ENCODE assay signal across 1 cellular context in genomic region chr17:47323382-47324223, GRCh38.
TF ChIP-seq lines count a peak whose summit lies in the region.

Gene EFCAB13 (plus strand): TSS chr17:47323955. CDS start chr17:47328354, 4,399 bp downstream.

TF ChIP-seq in K562, 482 proteins besides CTCF, POLR2A, EP300 and RAD21 (continued from another document and continues in another):
- TF ChIP-seq CREB5 (CRISPR knock-in tag; IDR thresholded peaks at IDR 0.05) (no peak), TCF7L2 (IDR thresholded peaks at IDR 0.05; ENCODE audit: low read depth, low read length) (no peak), ZNF707 (CRISPR knock-in tag; conservative IDR thresholded peaks at IDR 0.05) (no peak), MIER1 (IDR thresholded peaks at IDR 0.05; ENCODE audit: low read depth) (peak; percentile 72), DMBX1 (CRISPR knock-in tag; IDR thresholded peaks at IDR 0.05; ENCODE audit: borderline replicate concordance) (no peak; the same call in none of the 2 replicates), SMARCE1 (IDR thresholded peaks at IDR 0.05) (peak; percentile 60; the same call in 1 of the 2 replicates), ZBTB11 (CRISPR knock-in tag; IDR thresholded peaks at IDR 0.05) (peak in 1 of 3 experiments; percentile 17; a peak in 1 of 6 replicates), ZNF766 (CRISPR knock-in tag; conservative IDR thresholded peaks at IDR 0.05) (0 out of 2 replicates have a peak, but pooled peaks have one; percentile 30), ZNF133 (CRISPR knock-in tag; IDR thresholded peaks at IDR 0.05) (no peak), POLR2AphosphoS5 (IDR thresholded peaks at IDR 0.05; ENCODE audit: control insufficient read depth, insufficient read depth, low read depth, low read length) (peak; percentile 64; the same call in 1 of the 2 replicates), ZNF584 (CRISPR knock-in tag; IDR thresholded peaks at IDR 0.05; ENCODE audit: low read depth) (no peak), ETV6 (IDR thresholded peaks at IDR 0.05; ENCODE audit: borderline replicate concordance in 1 of 2, low read depth in 2 of 2, low read length in 1 of 2) (no peak; a peak in 1 of 4 replicates), ETV6 (CRISPR knock-in tag; IDR thresholded peaks at IDR 0.05; ENCODE audit: borderline replicate concordance) (peak; percentile 85; the same call in 1 of the 2 replicates), YY1 (IDR thresholded peaks at IDR 0.05; ENCODE audit: borderline replicate concordance in 1 of 3, control insufficient read depth in 1 of 3, extremely low read depth in 1 of 3, insufficient read depth in 3 of 3, insufficient read length in 1 of 3, insufficient replicate concordance in 2 of 3, low read depth in 1 of 3, low read length in 2 of 3) (peak in 2 of 3 experiments; percentile 55 to 60), CBX3 (IDR thresholded peaks at IDR 0.05; ENCODE audit: borderline replicate concordance in 1 of 2, low read length in 2 of 2) (peak in 1 of 2 experiments; percentile 84; a peak in 2 of 3 replicates), HLTF (IDR thresholded peaks at IDR 0.05) (peak; percentile 84), KAT7 (CRISPR knock-in tag; IDR thresholded peaks at IDR 0.05; ENCODE audit: borderline replicate concordance) (peak; percentile 64; the same call in 1 of the 2 replicates), RB1 (IDR thresholded peaks at IDR 0.05; ENCODE audit: low read depth) (peak; percentile 96), ZHX1 (conservative IDR thresholded peaks at IDR 0.05; ENCODE audit: low read length) (0 out of 2 replicates have a peak, but pooled peaks have one; percentile 33), ZC3H8 (IDR thresholded peaks at IDR 0.05) (0 out of 2 replicates have a peak, but pooled peaks have one; percentile 74), CLOCK (CRISPR knock-in tag; IDR thresholded peaks at IDR 0.05; ENCODE audit: borderline replicate concordance) (no peak), DACH1 (IDR thresholded peaks at IDR 0.05; ENCODE audit: partially characterized antibody) (no peak), CREB3L1 (IDR thresholded peaks at IDR 0.05; ENCODE audit: borderline replicate concordance, low read depth) (peak; percentile 47; the same call in 1 of the 2 replicates), CBX5 (IDR thresholded peaks at IDR 0.05; ENCODE audit: borderline replicate concordance, low read depth) (peak; percentile 82), FOXK2 (conservative IDR thresholded peaks at IDR 0.05 in 1 of 2, IDR thresholded peaks at IDR 0.05 in 1 of 2; ENCODE audit: low read depth in 2 of 2) (no peak), GTF2F1 (IDR thresholded peaks at IDR 0.05; ENCODE audit: low read depth, low read length) (0 out of 2 replicates have a peak, but pooled peaks have one; percentile 48), NFATC3 (IDR thresholded peaks at IDR 0.05) (0 out of 2 replicates have a peak, but pooled peaks have one; percentile 31)
- TF ChIP-seq, protein P1, sequence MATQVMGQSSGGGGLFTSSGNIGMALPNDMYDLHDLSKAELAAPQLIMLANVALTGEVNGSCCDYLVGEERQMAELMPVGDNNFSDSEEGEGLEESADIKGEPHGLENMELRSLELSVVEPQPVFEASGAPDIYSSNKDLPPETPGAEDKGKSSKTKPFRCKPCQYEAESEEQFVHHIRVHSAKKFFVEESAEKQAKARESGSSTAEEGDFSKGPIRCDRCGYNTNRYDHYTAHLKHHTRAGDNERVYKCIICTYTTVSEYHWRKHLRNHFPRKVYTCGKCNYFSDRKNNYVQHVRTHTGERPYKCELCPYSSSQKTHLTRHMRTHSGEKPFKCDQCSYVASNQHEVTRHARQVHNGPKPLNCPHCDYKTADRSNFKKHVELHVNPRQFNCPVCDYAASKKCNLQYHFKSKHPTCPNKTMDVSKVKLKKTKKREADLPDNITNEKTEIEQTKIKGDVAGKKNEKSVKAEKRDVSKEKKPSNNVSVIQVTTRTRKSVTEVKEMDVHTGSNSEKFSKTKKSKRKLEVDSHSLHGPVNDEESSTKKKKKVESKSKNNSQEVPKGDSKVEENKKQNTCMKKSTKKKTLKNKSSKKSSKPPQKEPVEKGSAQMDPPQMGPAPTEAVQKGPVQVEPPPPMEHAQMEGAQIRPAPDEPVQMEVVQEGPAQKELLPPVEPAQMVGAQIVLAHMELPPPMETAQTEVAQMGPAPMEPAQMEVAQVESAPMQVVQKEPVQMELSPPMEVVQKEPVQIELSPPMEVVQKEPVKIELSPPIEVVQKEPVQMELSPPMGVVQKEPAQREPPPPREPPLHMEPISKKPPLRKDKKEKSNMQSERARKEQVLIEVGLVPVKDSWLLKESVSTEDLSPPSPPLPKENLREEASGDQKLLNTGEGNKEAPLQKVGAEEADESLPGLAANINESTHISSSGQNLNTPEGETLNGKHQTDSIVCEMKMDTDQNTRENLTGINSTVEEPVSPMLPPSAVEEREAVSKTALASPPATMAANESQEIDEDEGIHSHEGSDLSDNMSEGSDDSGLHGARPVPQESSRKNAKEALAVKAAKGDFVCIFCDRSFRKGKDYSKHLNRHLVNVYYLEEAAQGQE (CRISPR knock-in tag; IDR thresholded peaks at IDR 0.05; ENCODE audit: low read depth), result peak; percentile 60; the same call in 1 of the 2 replicates
- TF ChIP-seq, protein P2, sequence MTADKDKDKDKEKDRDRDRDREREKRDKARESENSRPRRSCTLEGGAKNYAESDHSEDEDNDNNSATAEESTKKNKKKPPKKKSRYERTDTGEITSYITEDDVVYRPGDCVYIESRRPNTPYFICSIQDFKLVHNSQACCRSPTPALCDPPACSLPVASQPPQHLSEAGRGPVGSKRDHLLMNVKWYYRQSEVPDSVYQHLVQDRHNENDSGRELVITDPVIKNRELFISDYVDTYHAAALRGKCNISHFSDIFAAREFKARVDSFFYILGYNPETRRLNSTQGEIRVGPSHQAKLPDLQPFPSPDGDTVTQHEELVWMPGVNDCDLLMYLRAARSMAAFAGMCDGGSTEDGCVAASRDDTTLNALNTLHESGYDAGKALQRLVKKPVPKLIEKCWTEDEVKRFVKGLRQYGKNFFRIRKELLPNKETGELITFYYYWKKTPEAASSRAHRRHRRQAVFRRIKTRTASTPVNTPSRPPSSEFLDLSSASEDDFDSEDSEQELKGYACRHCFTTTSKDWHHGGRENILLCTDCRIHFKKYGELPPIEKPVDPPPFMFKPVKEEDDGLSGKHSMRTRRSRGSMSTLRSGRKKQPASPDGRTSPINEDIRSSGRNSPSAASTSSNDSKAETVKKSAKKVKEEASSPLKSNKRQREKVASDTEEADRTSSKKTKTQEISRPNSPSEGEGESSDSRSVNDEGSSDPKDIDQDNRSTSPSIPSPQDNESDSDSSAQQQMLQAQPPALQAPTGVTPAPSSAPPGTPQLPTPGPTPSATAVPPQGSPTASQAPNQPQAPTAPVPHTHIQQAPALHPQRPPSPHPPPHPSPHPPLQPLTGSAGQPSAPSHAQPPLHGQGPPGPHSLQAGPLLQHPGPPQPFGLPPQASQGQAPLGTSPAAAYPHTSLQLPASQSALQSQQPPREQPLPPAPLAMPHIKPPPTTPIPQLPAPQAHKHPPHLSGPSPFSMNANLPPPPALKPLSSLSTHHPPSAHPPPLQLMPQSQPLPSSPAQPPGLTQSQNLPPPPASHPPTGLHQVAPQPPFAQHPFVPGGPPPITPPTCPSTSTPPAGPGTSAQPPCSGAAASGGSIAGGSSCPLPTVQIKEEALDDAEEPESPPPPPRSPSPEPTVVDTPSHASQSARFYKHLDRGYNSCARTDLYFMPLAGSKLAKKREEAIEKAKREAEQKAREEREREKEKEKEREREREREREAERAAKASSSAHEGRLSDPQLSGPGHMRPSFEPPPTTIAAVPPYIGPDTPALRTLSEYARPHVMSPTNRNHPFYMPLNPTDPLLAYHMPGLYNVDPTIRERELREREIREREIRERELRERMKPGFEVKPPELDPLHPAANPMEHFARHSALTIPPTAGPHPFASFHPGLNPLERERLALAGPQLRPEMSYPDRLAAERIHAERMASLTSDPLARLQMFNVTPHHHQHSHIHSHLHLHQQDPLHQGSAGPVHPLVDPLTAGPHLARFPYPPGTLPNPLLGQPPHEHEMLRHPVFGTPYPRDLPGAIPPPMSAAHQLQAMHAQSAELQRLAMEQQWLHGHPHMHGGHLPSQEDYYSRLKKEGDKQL (CRISPR knock-in tag; IDR thresholded peaks at IDR 0.05; ENCODE audit: borderline replicate concordance), result no peak
- TF ChIP-seq, protein P3, sequence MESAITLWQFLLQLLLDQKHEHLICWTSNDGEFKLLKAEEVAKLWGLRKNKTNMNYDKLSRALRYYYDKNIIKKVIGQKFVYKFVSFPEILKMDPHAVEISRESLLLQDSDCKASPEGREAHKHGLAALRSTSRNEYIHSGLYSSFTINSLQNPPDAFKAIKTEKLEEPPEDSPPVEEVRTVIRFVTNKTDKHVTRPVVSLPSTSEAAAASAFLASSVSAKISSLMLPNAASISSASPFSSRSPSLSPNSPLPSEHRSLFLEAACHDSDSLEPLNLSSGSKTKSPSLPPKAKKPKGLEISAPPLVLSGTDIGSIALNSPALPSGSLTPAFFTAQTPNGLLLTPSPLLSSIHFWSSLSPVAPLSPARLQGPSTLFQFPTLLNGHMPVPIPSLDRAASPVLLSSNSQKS (CRISPR knock-in tag; IDR thresholded peaks at IDR 0.05), result no peak
